ENCODE assay signal across 20 cellular contexts in the genomic region with DNA sequence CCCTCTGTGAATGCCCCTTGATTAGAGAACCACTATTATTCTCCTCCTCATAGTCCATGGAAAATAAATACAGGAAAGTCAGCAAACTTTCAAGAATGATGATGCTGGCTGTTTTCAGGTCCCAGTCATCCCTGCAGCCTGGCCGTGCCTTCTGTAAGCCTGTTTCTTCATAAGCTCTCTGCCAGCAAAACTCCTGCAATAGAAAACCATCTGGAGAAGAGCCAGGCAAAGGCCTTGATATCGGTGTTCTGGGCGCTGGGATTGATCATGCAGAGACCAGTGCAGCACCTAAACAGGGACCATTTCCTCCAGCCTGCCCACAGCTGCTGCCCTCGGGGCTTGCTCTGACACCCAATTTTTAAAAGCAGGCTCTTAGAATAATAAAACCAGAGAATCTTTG.
"Had no signal": no experiment of that assay in that cellular context is flagged by ENCODE, and none has a peak within 500 bp of the region (broad histone marks: within the 10 kb centered on the region; RNA-seq: fewer than 3 reads in every experiment).

No MANE protein-coding gene starts in this region.

- H3K27ac Mint-ChIP-seq: activated CD4-positive, alpha-beta T cell treated with anti-CD3 and anti-CD28 coated beads for 36 hours; activated CD8-positive, alpha-beta T cell treated with anti-CD3 and anti-CD28 coated beads for 36 hours; activated T-helper 1 cell treated with anti-CD3 and anti-CD28 coated beads, Interleukin-12 subunit alpha, Interleukin-12 subunit beta, Interleukin-2, Interleukin-4 antibody, amounts not matched to agents 30 ng/mL and 10 ng/mL and 1 ng/mL, durations not matched to agents 14 hours and 24 hours and 36 hours; naive B cell; stimulated activated naive CD8-positive, alpha-beta T cell treated with anti-CD3 and anti-CD28 coated beads, Interleukin-15, Interleukin-2, amounts not matched to agents 100 ng/mL and 50 ng/mL, for 24 hours had no signal

- H3K9me3 ChIP-seq: prostate gland had no signal

- H3K36me3 ChIP-seq: prostate gland, WERI-Rb-1 had no signal

- H3K4me1 ChIP-seq: prostate gland had no signal

- H3K27ac ChIP-seq: prostate gland, WERI-Rb-1 had no signal

- H3K9me3 Mint-ChIP-seq: activated CD8-positive, alpha-beta T cell treated with anti-CD3 and anti-CD28 coated beads for 36 hours; activated T-helper 1 cell treated with anti-CD3 and anti-CD28 coated beads, Interleukin-12 subunit alpha, Interleukin-12 subunit beta, Interleukin-2, Interleukin-4 antibody, amounts not matched to agents 30 ng/mL and 10 ng/mL and 1 ng/mL, durations not matched to agents 14 hours and 24 hours and 36 hours; naive B cell; stimulated activated naive CD8-positive, alpha-beta T cell treated with anti-CD3 and anti-CD28 coated beads, Interleukin-15, Interleukin-2, amounts not matched to agents 100 ng/mL and 50 ng/mL, for 24 hours had no signal

- H3K4me3 ChIP-seq: lung, prostate gland had no signal

- H3K4me3 Mint-ChIP-seq: activated CD4-positive, alpha-beta T cell treated with anti-CD3 and anti-CD28 coated beads for 36 hours; activated CD8-positive, alpha-beta T cell treated with anti-CD3 and anti-CD28 coated beads for 36 hours; activated T-helper 1 cell treated with anti-CD3 and anti-CD28 coated beads, Interleukin-12 subunit alpha, Interleukin-12 subunit beta, Interleukin-2, Interleukin-4 antibody, amounts not matched to agents 30 ng/mL and 10 ng/mL and 1 ng/mL, durations not matched to agents 14 hours and 24 hours and 36 hours; naive B cell; stimulated activated naive CD8-positive, alpha-beta T cell treated with anti-CD3 and anti-CD28 coated beads, Interleukin-15, Interleukin-2, amounts not matched to agents 100 ng/mL and 50 ng/mL, for 24 hours had no signal

- DNase-seq: activated CD4-positive, alpha-beta T cell treated with anti-CD3 and anti-CD28 coated beads for 36 hours; activated CD8-positive, alpha-beta memory T cell treated with anti-CD3 and anti-CD28 coated beads, Interleukin-2, amount 50 U/mL, for 4 hours; activated CD8-positive, alpha-beta T cell treated with anti-CD3 and anti-CD28 coated beads for 36 hours; activated naive CD4-positive, alpha-beta T cell; caudate nucleus; dermis blood vessel endothelial cell; erythroblast; hippocampal formation; naive B cell; nucleus accumbens; stimulated activated CD4-positive, alpha-beta T cell treated with anti-CD3 and anti-CD28 coated beads, Interleukin-12 subunit alpha, Interleukin-12 subunit beta, amount 100 ng/mL, for 4 hours; stimulated activated CD4-positive, alpha-beta T cell treated with anti-CD3 and anti-CD28 coated beads, Interleukin-2, amount 100 ng/mL, for 48 hours; stimulated activated CD8-positive, alpha-beta memory T cell treated with anti-CD3 and anti-CD28 coated beads, Interleukin-4, amount 100 ng/mL, for 48 hours; T-helper 9 cell; WERI-Rb-1 had no signal

- ATAC-seq: activated CD4-positive, alpha-beta T cell treated with anti-CD3 and anti-CD28 coated beads for 36 hours; activated CD8-positive, alpha-beta T cell treated with anti-CD3 and anti-CD28 coated beads for 36 hours; sciatic nerve had no signal

- H3K36me3 Mint-ChIP-seq: naive B cell had no signal

- H3K27me3 Mint-ChIP-seq: activated CD4-positive, alpha-beta T cell treated with anti-CD3 and anti-CD28 coated beads for 36 hours; stimulated activated naive CD8-positive, alpha-beta T cell treated with anti-CD3 and anti-CD28 coated beads, Interleukin-15, Interleukin-2, amounts not matched to agents 100 ng/mL and 50 ng/mL, for 24 hours had no signal
